8 cellular contexts compared by ENCODE assay signal in genomic region chr20:11919046-11919445, GRCh38. TPM values are rescaled to one million over a fixed set of nuclear protein-coding genes. Genes with fewer than 3 reads are reported as not detected.
DNase-seq lines count a peak whose midpoint lies in the region; ATAC-seq and TF ChIP-seq lines count a peak whose summit lies in the region.

No MANE protein-coding gene starts in this region.

- H3K4me3 Mint-ChIP-seq in activated T-cell treated with anti-CD3 and anti-CD28 coated beads, Interleukin-2, amount 50 U/mL, for 72 hours, result no peak overlapping the region

- TF ChIP-seq CTCF in WI38 (IDR thresholded peaks at IDR 0.05; ENCODE audit: low read depth, low read length), result no peak

- DNase-seq in NCI-H1092 (lab: John Stamatoyannopoulos, UW), result peak; percentile 82
- DNase-seq in kidney tubule cell (ENCODE audit: low spot score), result peak; percentile 7
- peak in 26 of 49 donors; percentile 6 to 65 (median 32) for DNase-seq in substantia nigra (lab: John Stamatoyannopoulos, UW)
- no peak for DNase-seq in SIG-M5 treated with dmso at 0.1 percent for 504 hours (lab: John Stamatoyannopoulos, UW; ENCODE audit: unreplicated experiment)
- no peak for DNase-seq in cortex of kidney (lab: John Stamatoyannopoulos, UW)
- no peak for DNase-seq in activated T-cell treated with anti-CD3 and anti-CD28 coated beads, Interleukin-2, amount 50 U/mL, for 72 hours

- peak overlapping the region; percentile 66 for H3K4me3 ChIP-seq in WI38 (ENCODE audit: low read depth, low read length)

- H3K27ac Mint-ChIP-seq in activated T-cell treated with anti-CD3 and anti-CD28 coated beads, Interleukin-2, amount 50 U/mL, for 72 hours, result no peak overlapping the region

- peak overlapping the region; percentile 87 for H3K27ac ChIP-seq in substantia nigra (ENCODE audit: low read depth, low read length, poor library complexity, severe bottlenecking)

- H3K4me1 Mint-ChIP-seq in activated T-cell treated with anti-CD3 and anti-CD28 coated beads, Interleukin-2, amount 50 U/mL, for 72 hours (ENCODE audit: low read depth), result no peaks in the 10 kb centered on the region

- no peaks in the 10 kb centered on the region for H3K9me3 Mint-ChIP-seq in activated T-cell treated with anti-CD3 and anti-CD28 coated beads, Interleukin-2, amount 50 U/mL, for 72 hours

- H3K27me3 Mint-ChIP-seq in activated T-cell treated with anti-CD3 and anti-CD28 coated beads, Interleukin-2, amount 50 U/mL, for 72 hours (ENCODE audit: low read depth), result no peaks in the 10 kb centered on the region

- no peak for ATAC-seq in activated T-cell treated with anti-CD3 and anti-CD28 coated beads, Interleukin-2, amount 50 U/mL, for 72 hours (replicated peaks in 1 of 2)
- ATAC-seq in GM19455 (IDR thresholded peaks at IDR 0.05; ENCODE audit: unreplicated experiment), result no peak

- peaks cover 0 to 4% of the 10 kb centered on the region in 2 donors for H3K36me3 Mint-ChIP-seq in activated T-cell treated with anti-CD3 and anti-CD28 coated beads, Interleukin-2, amount 50 U/mL, for 72 hours (ENCODE audit: insufficient read depth in 2 of 2)

RNA-seq across cellular contexts. Expression of gene BTBD3, which starts 1.4 kb away (rescaled TPM):
- 1 to 10 TPM; 4.6 to 9.4 TPM for total RNA-seq in activated T-cell treated with anti-CD3 and anti-CD28 coated beads, Interleukin-2, amount 50 U/mL, for 72 hours

Comparison
In these comparisons a context has a peak if more than half of its experiments do, and no peak if none do; other contexts are left out.
1. DNase-seq: peak in NCI-H1092 (single experiment), kidney tubule cell (single experiment) and substantia nigra (26 of 49); none in SIG-M5 treated with dmso at 0.1 percent for 504 hours (single experiment), cortex of kidney (single experiment) and activated T-cell treated with anti-CD3 and anti-CD28 coated beads, Interleukin-2, amount 50 U/mL, for 72 hours (0 of 2).